25 cellular contexts compared by ENCODE assay signal in the genomic region with DNA sequence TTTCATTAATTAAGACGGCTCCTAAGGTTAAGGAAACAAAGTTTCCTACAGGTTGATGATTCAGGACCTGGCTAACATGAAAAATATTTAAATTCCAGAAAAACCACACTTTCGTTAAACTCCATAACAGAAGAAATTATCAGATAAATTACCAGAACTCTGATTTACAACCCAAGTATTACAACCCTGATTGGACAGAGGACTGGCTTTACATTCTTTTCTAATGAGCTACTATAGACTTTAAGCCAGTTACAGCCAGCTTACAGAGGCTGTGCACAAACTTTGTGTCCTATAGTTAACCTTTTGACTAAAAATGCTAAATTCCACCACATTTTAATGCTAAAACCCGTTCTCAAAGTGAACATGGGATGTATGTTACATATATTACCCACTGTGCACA.
A peak's percentile ranks its signal among the peaks of the same experiment; 100 is the strongest.
DNase-seq lines count a peak whose midpoint lies in the region; ATAC-seq and TF ChIP-seq lines count a peak whose summit lies in the region.
"Had no signal": no experiment of that assay in that cellular context is flagged by ENCODE, and none has a peak within 500 bp of the region (broad histone marks: within the 10 kb centered on the region; RNA-seq: fewer than 3 reads in every experiment).

No MANE protein-coding gene starts in this region.

- no peak for DNase-seq in SK-N-SH
- peak; percentile 79 for DNase-seq in amniotic epithelial cell (ENCODE audit: low read depth)
- peak; percentile 5 for DNase-seq in left kidney (ENCODE audit: low read depth, low spot score)
- no peak for DNase-seq in smooth muscle cell (lab: John Stamatoyannopoulos, UW; ENCODE audit: unreplicated experiment)
- DNase-seq in NCI-H748 treated with DMSO at 0.1 percent for 48 hours (lab: John Stamatoyannopoulos, UW) = no peak
- no peak for DNase-seq in dorsolateral prefrontal cortex
- DNase-seq: ACHN; BE2C; Calu3; CD8-positive, alpha-beta memory T cell; DND-41; GOT3; HCEC 1CT; Karpas-422; NCI-H1092; NCI-H1417 treated with DMSO at 0.1 percent for 48 hours; NCI-H1694 treated with DMSO at 0.1 percent for 48 hours; NCI-H2081; NCI-H2227 treated with DMSO at 0.1 percent for 48 hours; NCI-H526 treated with DMSO at 0.1 percent for 48 hours; OCI-M1; Peyer's patch had no signal

- CTCF ChIA-PET in SK-N-SH (lab: Yijun Ruan, JAX) = no interaction called here

- H3K9me3 ChIP-seq in SK-N-SH = no peaks in the 10 kb centered on the region
- no peaks in the 10 kb centered on the region for H3K9me3 ChIP-seq in smooth muscle cell (replicated peaks; ENCODE audit: low read depth)
- H3K9me3 ChIP-seq: BE2C, Peyer's patch had no signal

- no peak overlapping the region for H3K4me3 ChIP-seq in SK-N-SH (ENCODE audit: low read depth in 2 of 2, low read length in 1 of 2)
- H3K4me3 ChIP-seq in smooth muscle cell = no peak overlapping the region
- H3K4me3 ChIP-seq in dorsolateral prefrontal cortex = no peak overlapping the region
- H3K4me3 ChIP-seq: Peyer's patch had no signal

- H3K9ac ChIP-seq in SK-N-SH (no peak overlapping the region), smooth muscle cell (ENCODE audit: low read depth) (no peak overlapping the region)

- H3K27me3 ChIP-seq in SK-N-SH (ENCODE audit: insufficient read depth) (no peaks in the 10 kb centered on the region), smooth muscle cell (ENCODE audit: low read depth) (no peaks in the 10 kb centered on the region), dorsolateral prefrontal cortex (peaks cover 0 to 5% (median 0%) of the 10 kb centered on the region in 45 donors)
- H3K27me3 ChIP-seq: BE2C, Peyer's patch had no signal

- TF ChIP-seq CTCF in SK-N-SH (IDR thresholded peaks at IDR 0.05) = no peak
- TF ChIP-seq CTCF in smooth muscle cell (IDR thresholded peaks at IDR 0.05; ENCODE audit: borderline replicate concordance, insufficient read depth, poor library complexity, severe bottlenecking) = no peak
- no peak for TF ChIP-seq CTCF in dorsolateral prefrontal cortex (IDR thresholded peaks at IDR 0.05 in 54 of 56, conservative IDR thresholded peaks at IDR 0.05 in 2 of 56; ENCODE audit: low read depth in 1 of 56, partially characterized antibody in 56 of 56)

- H3K79me2 ChIP-seq in SK-N-SH (ENCODE audit: insufficient read depth) (no peaks in the 10 kb centered on the region), smooth muscle cell (ENCODE audit: low read depth) (no peaks in the 10 kb centered on the region)

- H3K4me1 ChIP-seq in SK-N-SH (ENCODE audit: control insufficient read depth in 1 of 2, insufficient read depth in 2 of 2, low read depth in 1 of 2, low read length in 1 of 2) = no peaks in the 10 kb centered on the region; a peak in 1 of 4 replicates
- H3K4me1 ChIP-seq in smooth muscle cell (ENCODE audit: low read depth) = no peaks in the 10 kb centered on the region
- H3K4me1 ChIP-seq: BE2C, Peyer's patch had no signal

- intact Hi-C loops in dorsolateral prefrontal cortex (cut with DNase I) = no loop called here

- no peak for TF ChIP-seq EP300 in SK-N-SH (IDR thresholded peaks at IDR 0.05; ENCODE audit: borderline replicate concordance in 1 of 2, low read depth in 1 of 2, low read length in 1 of 2)

- ATAC-seq in SK-N-SH treated with all-trans-retinoic acid at 6 μM for 48 hours = peak; percentile 52; the same call in 2 of the 3 replicates
- no peak for ATAC-seq in GM21381 (IDR thresholded peaks at IDR 0.05; ENCODE audit: unreplicated experiment)

- WGBS in SK-N-SH (ENCODE audit: low lambda C conversion rate) = 17% methylated on average over 3 of the region's 3 CpGs
- 50% methylated on average over 3 of the region's 3 CpGs for WGBS in smooth muscle cell (ENCODE audit: low lambda C conversion rate)

- H3K36me3 ChIP-seq in SK-N-SH (replicated peaks in 1 of 2; ENCODE audit: control insufficient read depth in 1 of 2, insufficient read depth in 2 of 2, low read length in 1 of 2) (no peaks in the 10 kb centered on the region), smooth muscle cell (ENCODE audit: low read depth) (no peaks in the 10 kb centered on the region)
- H3K36me3 ChIP-seq: BE2C, Peyer's patch had no signal

- H3K4me2 ChIP-seq in SK-N-SH (no peak overlapping the region; the same call in 1 of the 2 replicates), smooth muscle cell (no peak overlapping the region)

- no peaks in the 10 kb centered on the region for H4K20me1 ChIP-seq in SK-N-SH (ENCODE audit: insufficient read depth)
- no peaks in the 10 kb centered on the region for H4K20me1 ChIP-seq in smooth muscle cell (ENCODE audit: low read depth)

- TF ChIP-seq RAD21 in SK-N-SH (IDR thresholded peaks at IDR 0.05; ENCODE audit: low read length) = no peak

- no peaks in the 10 kb centered on the region for H3K9me2 ChIP-seq in SK-N-SH

- peaks cover 3% of the 10 kb centered on the region for H3F3A ChIP-seq in SK-N-SH (replicated peaks; ENCODE audit: insufficient read depth)
- no peaks in the 10 kb centered on the region for H3F3A ChIP-seq in smooth muscle cell (ENCODE audit: low read depth)

- POLR2A ChIA-PET in SK-N-SH (lab: Yijun Ruan, JAX) = no interaction called here

- H2AFZ ChIP-seq in SK-N-SH (ENCODE audit: low read depth) (no peak overlapping the region; the same call in 1 of the 2 replicates), smooth muscle cell (ENCODE audit: low read depth) (no peak overlapping the region)

- H3K27ac ChIP-seq in SK-N-SH (ENCODE audit: low read depth in 2 of 2, low read length in 1 of 2) (peak overlapping the region in 1 of 2 experiments; percentile 19; a peak in 1 of 4 replicates), smooth muscle cell (ENCODE audit: low read depth) (peak overlapping the region; percentile 35), dorsolateral prefrontal cortex (no peak overlapping the region)
- H3K27ac ChIP-seq: 22Rv1, Peyer's patch had no signal

TF ChIP-seq in SK-N-SH treated with all-trans-retinoic acid at 6 μM for 48 hours, 23 proteins besides CTCF, POLR2A, EP300 and RAD21:
- 0 out of 2 replicates have a peak, but pooled peaks have one; percentile 14 for TF ChIP-seq ISL1 (CRISPR knock-in tag; IDR thresholded peaks at IDR 0.05)
- TF ChIP-seq SNAI2 (CRISPR knock-in tag; IDR thresholded peaks at IDR 0.05) = no peak

TF ChIP-seq in SK-N-SH, 30 proteins besides CTCF, POLR2A, EP300 and RAD21 (continues in another document):
- TF ChIP-seq ELF1 (IDR thresholded peaks at IDR 0.05) = no peak
- no peak for TF ChIP-seq FOSL2 (IDR thresholded peaks at IDR 0.05; ENCODE audit: borderline replicate concordance, low read depth)
- TF ChIP-seq RFX5 (IDR thresholded peaks at IDR 0.05; ENCODE audit: low read length) = no peak
- no peak for TF ChIP-seq TAF1 (IDR thresholded peaks at IDR 0.05; ENCODE audit: borderline replicate concordance, low read depth, low read length)
- TF ChIP-seq, protein P1, sequence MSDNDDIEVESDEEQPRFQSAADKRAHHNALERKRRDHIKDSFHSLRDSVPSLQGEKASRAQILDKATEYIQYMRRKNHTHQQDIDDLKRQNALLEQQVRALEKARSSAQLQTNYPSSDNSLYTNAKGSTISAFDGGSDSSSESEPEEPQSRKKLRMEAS (IDR thresholded peaks at IDR 0.05; ENCODE audit: low read depth) = no peak
- TF ChIP-seq SIN3A (IDR thresholded peaks at IDR 0.05; ENCODE audit: borderline replicate concordance, low read depth, low read length) = no peak
- TF ChIP-seq ZBTB33 (IDR thresholded peaks at IDR 0.05; ENCODE audit: borderline replicate concordance, low read depth) = no peak
- no peak for TF ChIP-seq GATA2 (CRISPR knock-in tag; IDR thresholded peaks at IDR 0.05)
- TF ChIP-seq RCOR1 (IDR thresholded peaks at IDR 0.05; ENCODE audit: low read length) = no peak
- no peak for TF ChIP-seq REST (IDR thresholded peaks at IDR 0.05; ENCODE audit: low read depth, low read length)

Comparison
In these comparisons a context has a peak if more than half of its experiments do, and no peak if none do; other contexts are left out.
1. DNase-seq: peak in amniotic epithelial cell (single experiment) and left kidney (single experiment); none in SK-N-SH (single experiment), smooth muscle cell (single experiment), NCI-H748 treated with DMSO at 0.1 percent for 48 hours (single experiment) and dorsolateral prefrontal cortex (0 of 10).